Comparison of ENCODE assay signal across 17 cellular contexts in the genomic region with DNA sequence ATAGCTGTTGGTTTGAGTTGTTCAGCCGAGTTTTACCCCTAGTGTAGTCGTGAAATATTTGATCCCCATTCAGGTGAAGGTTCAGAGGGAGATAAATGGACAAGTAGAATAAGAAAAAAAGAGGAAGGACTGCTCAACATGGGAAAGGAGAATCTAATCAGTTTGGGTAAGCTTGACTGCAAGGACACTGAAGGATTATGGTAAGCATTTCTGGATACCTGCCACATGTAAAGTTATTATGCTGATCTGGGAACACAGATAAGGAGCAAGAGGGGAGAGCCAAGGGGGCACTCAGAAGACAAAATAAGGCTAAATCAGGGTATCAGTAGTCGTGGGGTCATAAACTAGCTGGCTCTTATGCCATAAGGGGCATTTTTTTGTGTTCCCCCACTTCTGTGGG. TPM values are rescaled to one million over a fixed set of nuclear protein-coding genes. Genes with fewer than 3 reads are reported as not detected.
DNase-seq lines count a peak whose midpoint lies in the region; ATAC-seq, FAIRE-seq and TF ChIP-seq lines count a peak whose summit lies in the region.
"Had no signal": no experiment of that assay in that cellular context is flagged by ENCODE, and none has a peak within 500 bp of the region (broad histone marks: within the 10 kb centered on the region; RNA-seq: fewer than 3 reads in every experiment).

No MANE protein-coding gene starts in this region.

- TF ChIP-seq CTCF in cardiac muscle cell (IDR thresholded peaks at IDR 0.05; ENCODE audit: low read depth, low read length) (no peak), endothelial cell of umbilical vein (IDR thresholded peaks at IDR 0.05; ENCODE audit: extremely low read depth in 1 of 2, insufficient read depth in 1 of 2, low read depth in 1 of 2, low read length in 2 of 2) (no peak)

- dilution Hi-C loops in endothelial cell of umbilical vein (cut with MboI; ENCODE audit: extremely low pct_ligation_motif_present, low sequenced_read_pairs) = no loop called here

- H3K4me1 ChIP-seq in cardiac muscle cell (ENCODE audit: low read depth) = peaks cover 5% of the 10 kb centered on the region
- no peaks in the 10 kb centered on the region for H3K4me1 ChIP-seq in endothelial cell of umbilical vein (ENCODE audit: control insufficient read depth, extremely low read depth, insufficient read depth, low read length)
- H3K4me1 ChIP-seq: BLaER1, Peyer's patch had no signal

- DNase-seq in cardiac muscle cell (ENCODE audit: low read depth in 1 of 2, low spot score in 1 of 2) (peak in 1 of 2 donors; percentile 16), Right ventricle myocardium inferior (ENCODE audit: missing footprints) (no peak), T-helper 17 cell (no peak), endothelial cell of umbilical vein (ENCODE audit: low read depth, low spot score) (peak; percentile 39), NCI-H446 treated with DMSO at 0.1 percent for 48 hours (lab: John Stamatoyannopoulos, UW) (no peak), kidney glomerular epithelial cell (lab: John Stamatoyannopoulos, UW) (no peak)
- DNase-seq: CD4-positive, alpha-beta memory T cell; Karpas-422; NCI-H1092 treated with DMSO at 0.1 percent for 48 hours; NCI-H2081 treated with DMSO at 0.1 percent for 48 hours; NCI-H748 treated with DMSO at 0.1 percent for 48 hours; Peyer's patch had no signal

- peaks cover 19% of the 10 kb centered on the region for H3K4me1 Mint-ChIP-seq in T-helper 17 cell

- no peak overlapping the region for H3K9ac ChIP-seq in endothelial cell of umbilical vein (replicated peaks; ENCODE audit: extremely low read depth, insufficient read depth, low read length)
- H3K9ac ChIP-seq: BLaER1 had no signal

- H3K9me1 ChIP-seq in endothelial cell of umbilical vein (replicated peaks; ENCODE audit: control insufficient read depth, extremely low read depth, insufficient read depth, low read length) = no peaks in the 10 kb centered on the region

- POLR2A ChIA-PET in endothelial cell of umbilical vein (lab: Charles Lee) = no interaction called here

- TF ChIP-seq POLR2A in endothelial cell of umbilical vein (IDR thresholded peaks at IDR 0.05; ENCODE audit: low read depth, low read length) = no peak

- H3K27ac ChIP-seq in cardiac muscle cell = peak overlapping the region; percentile 41
- H3K27ac ChIP-seq in endothelial cell of umbilical vein (ENCODE audit: insufficient read depth, low read depth, low read length) = no peak overlapping the region
- H3K27ac ChIP-seq: BLaER1, Peyer's patch had no signal

- H3K9me3 ChIP-seq in cardiac muscle cell (ENCODE audit: low read depth) (no peaks in the 10 kb centered on the region), T-helper 17 cell (ENCODE audit: control insufficient read depth, low read length, poor library complexity, severe bottlenecking) (no peaks in the 10 kb centered on the region), endothelial cell of umbilical vein (replicated peaks; ENCODE audit: control insufficient read depth, insufficient read depth, low read length) (no peaks in the 10 kb centered on the region)
- H3K9me3 ChIP-seq: BLaER1, HAP-1, Peyer's patch had no signal

- BruUV-seq in endothelial cell of umbilical vein (replicated peaks; lab: Mats Ljungman, UMichigan) = no TSS peak

- H3K4me2 ChIP-seq in endothelial cell of umbilical vein (ENCODE audit: insufficient read depth, low read length) = no peak overlapping the region
- H3K4me2 ChIP-seq: BLaER1 had no signal

- H3K36me3 Mint-ChIP-seq in T-helper 17 cell (ENCODE audit: low read depth) = peaks cover 2% of the 10 kb centered on the region

- H3K27ac Mint-ChIP-seq in T-helper 17 cell = peak overlapping the region; percentile 57

- no peak overlapping the region for H2AFZ ChIP-seq in endothelial cell of umbilical vein (ENCODE audit: low read depth, low read length)

- ATAC-seq in Right ventricle myocardium inferior (no peak), T-helper 17 cell (no peak), GM18870 (IDR thresholded peaks at IDR 0.05; ENCODE audit: unreplicated experiment) (no peak), GM21723 (IDR thresholded peaks at IDR 0.05; ENCODE audit: unreplicated experiment) (no peak)

- H3K4me3 ChIP-seq in cardiac muscle cell (no peak overlapping the region), endothelial cell of umbilical vein (replicated peaks in 1 of 3; ENCODE audit: insufficient read depth in 1 of 3, low read depth in 1 of 3, low read length in 3 of 3) (no peak overlapping the region)
- H3K4me3 ChIP-seq: BLaER1, HAP-1, Peyer's patch had no signal

- intact Hi-C loops in Right ventricle myocardium inferior (cut with DNase I) (no loop called here), endothelial cell of umbilical vein (cut with micrococcal nuclease) (no loop called here)

- CTCF ChIA-PET in endothelial cell of umbilical vein (lab: Charles Lee) = interaction anchor here (1.0 to 4.7 kb wide), 3 partner anchors 8 to 437 kb away, joined by 3 to 17 read pairs (median 4); no protein-coding TSS in a partner anchor

- H4K20me1 ChIP-seq in endothelial cell of umbilical vein (replicated peaks; ENCODE audit: control insufficient read depth, extremely low read depth, insufficient read depth, low read length) = no peaks in the 10 kb centered on the region
- H4K20me1 ChIP-seq: BLaER1 had no signal

- H3K27me3 Mint-ChIP-seq in T-helper 17 cell = no peaks in the 10 kb centered on the region
- H3K27me3 Mint-ChIP-seq: CD4-positive, alpha-beta memory T cell had no signal

- H3K27me3 ChIP-seq in cardiac muscle cell (no peaks in the 10 kb centered on the region), endothelial cell of umbilical vein (ENCODE audit: control insufficient read depth in 2 of 2, insufficient read depth in 2 of 2, low read length in 2 of 2) (no peaks in the 10 kb centered on the region)
- H3K27me3 ChIP-seq: BLaER1, Peyer's patch had no signal

- H3K4me3 Mint-ChIP-seq in T-helper 17 cell = no peak overlapping the region
- H3K4me3 Mint-ChIP-seq: CD4-positive, alpha-beta memory T cell had no signal

- H3K36me3 ChIP-seq in cardiac muscle cell (peaks cover 7% of the 10 kb centered on the region), endothelial cell of umbilical vein (ENCODE audit: control insufficient read depth in 2 of 2, extremely low read depth in 1 of 2, insufficient read depth in 2 of 2, low read length in 2 of 2) (no peaks in the 10 kb centered on the region)

- no peaks in the 10 kb centered on the region for H3K79me2 ChIP-seq in endothelial cell of umbilical vein (ENCODE audit: control insufficient read depth, insufficient read depth, low read length)

- FAIRE-seq in endothelial cell of umbilical vein (lab: Jason Lieb, UNC) = no peak
- FAIRE-seq: GM12892 had no signal

TF ChIP-seq in endothelial cell of umbilical vein, 7 proteins besides CTCF, POLR2A, EP300 and RAD21:
- no peak for TF ChIP-seq EZH2 (IDR thresholded peaks at IDR 0.05; ENCODE audit: borderline replicate concordance, low read depth, low read length, severe bottlenecking)
- TF ChIP-seq MYC (IDR thresholded peaks at IDR 0.05; ENCODE audit: low read depth, low read length) = no peak
- TF ChIP-seq POLR2AphosphoS5 (IDR thresholded peaks at IDR 0.05; ENCODE audit: insufficient read depth, low read depth, low read length) = no peak
- no peak for TF ChIP-seq JUN (IDR thresholded peaks at IDR 0.05; ENCODE audit: borderline replicate concordance, insufficient read depth, insufficient read length, low read depth)
- no peak for TF ChIP-seq FOS (IDR thresholded peaks at IDR 0.05; ENCODE audit: borderline replicate concordance, insufficient read depth, low read length)
- TF ChIP-seq GATA2 (IDR thresholded peaks at IDR 0.05; ENCODE audit: insufficient read depth, insufficient read length, low read depth, low read length) = no peak
TF ChIP-seq in endothelial cell of umbilical vein: peak in this region for 0.

RNA-seq across cellular contexts. Expression of a gene that starts 49.9 kb away (rescaled TPM):
- total RNA-seq in cardiac muscle cell = 136 and 187 TPM in 2 replicates
- 314 and 365 TPM in 2 replicates for polyA plus RNA-seq in cardiac muscle cell
- total RNA-seq in Right ventricle myocardium inferior = 104 TPM
- 10 to 100 TPM; 59.2 to 60.4 TPM for total RNA-seq in T-helper 17 cell
- total RNA-seq in endothelial cell of umbilical vein = 106 and 107 TPM in 2 replicates
- polyA plus RNA-seq in endothelial cell of umbilical vein = 154 and 169 TPM in 2 replicates
- 108 and 118 TPM in 2 replicates for polyA plus RNA-seq in endothelial cell of umbilical vein (2011; cell fraction: cytosol; rRNA removed)
- 112 and 118 TPM in 2 replicates for polyA plus RNA-seq in endothelial cell of umbilical vein (2011; cell fraction: nucleus; rRNA removed)
- 79.8 and 94.4 TPM in 2 replicates for polyA plus RNA-seq in endothelial cell of umbilical vein (2012)
- 56.3 and 58.0 TPM in 2 replicates for polyA minus RNA-seq in endothelial cell of umbilical vein
- polyA minus RNA-seq in endothelial cell of umbilical vein (2011; cell fraction: cytosol; rRNA and poly(A)+ RNA removed) = 35.8 TPM
- 55.3 and 63.3 TPM in 2 replicates for polyA minus RNA-seq in endothelial cell of umbilical vein (2011; cell fraction: nucleus; rRNA and poly(A)+ RNA removed)
